Comparison of ENCODE assay signal across 23 cellular contexts in the genomic region with DNA sequence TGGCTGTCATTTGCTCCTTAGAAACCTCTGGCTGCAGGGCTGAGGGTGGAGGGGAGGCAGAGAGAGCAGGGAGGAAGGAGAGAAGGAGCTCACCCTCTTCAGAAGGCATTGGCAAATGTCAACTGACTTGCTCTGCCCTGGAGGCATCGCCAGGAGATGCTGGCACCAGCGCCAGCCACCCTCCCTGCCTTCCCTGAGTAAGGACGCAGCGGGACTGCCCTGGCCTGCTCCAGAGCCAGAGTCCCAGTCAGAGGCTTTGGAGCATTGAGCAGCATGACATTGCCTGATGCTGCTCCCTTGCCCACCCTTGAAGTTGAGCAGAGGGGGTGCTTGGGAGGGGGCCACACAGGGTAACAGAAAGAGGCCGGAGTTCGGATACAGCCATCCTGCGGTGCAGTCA.
"Had no signal": no experiment of that assay in that cellular context is flagged by ENCODE, and none has a peak within 500 bp of the region (broad histone marks: within the 10 kb centered on the region; RNA-seq: fewer than 3 reads in every experiment).

No MANE protein-coding gene starts in this region.

- FAIRE-seq: HepG2, RCC 7860 had no signal

- H3K4me1 ChIP-seq: SJSA1 had no signal

- H3K36me3 ChIP-seq: MG63, SJSA1 had no signal

- H3K9me3 ChIP-seq: MG63, SJSA1 had no signal

- H3K4me3 ChIP-seq: MG63, SJSA1, SK-N-MC had no signal

- H3K27ac ChIP-seq: SJSA1, SK-N-MC had no signal

- DNase-seq: IMR-90, Karpas-422, KG1, MG63, NCI-H1092, NCI-H1105 treated with DMSO at 0.1 percent for 48 hours, NCI-H1417 treated with DMSO at 0.1 percent for 48 hours, NCI-H146, NCI-H1694 treated with DMSO at 0.1 percent for 48 hours, NCI-H1930, NCI-H2081, NCI-H2107, NCI-H2227 treated with DMSO at 0.1 percent for 48 hours, NCI-H524, NCI-H526 treated with DMSO at 0.1 percent for 48 hours, NCI-H774, Right ventricle myocardium superior, RPMI8226, SIG-M5 had no signal
